ENCODE assay signal across 21 cellular contexts in the genomic region with DNA sequence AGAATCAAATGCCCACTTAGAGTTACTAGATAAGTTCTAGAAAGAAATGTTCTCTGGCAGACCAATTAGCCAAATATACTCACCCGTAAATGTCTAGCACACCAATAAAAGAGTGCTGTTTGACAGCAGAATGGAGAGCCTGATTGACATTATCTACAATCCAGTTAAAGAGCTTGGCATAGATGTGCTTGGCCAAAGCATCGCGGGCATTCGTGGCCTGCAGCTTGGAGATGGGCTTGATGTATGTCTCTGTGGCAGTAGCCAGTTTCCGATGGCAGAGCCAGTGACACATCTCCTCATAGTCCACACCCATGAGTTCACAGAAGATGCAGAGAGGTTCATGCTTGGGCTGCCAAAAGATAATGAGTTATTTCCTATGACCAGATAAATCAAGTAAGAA.
DNase-seq lines count a peak whose midpoint lies in the region; ATAC-seq, FAIRE-seq and TF ChIP-seq lines count a peak whose summit lies in the region.
"Had no signal": no experiment of that assay in that cellular context is flagged by ENCODE, and none has a peak within 500 bp of the region (broad histone marks: within the 10 kb centered on the region; RNA-seq: fewer than 3 reads in every experiment).

No MANE protein-coding gene starts in this region.

- CTCF ChIA-PET in A549 (lab: Yijun Ruan, JAX) = interaction anchor here (0.7 kb wide), 1 partner anchor 65 kb away, joined by 3 read pairs; no protein-coding TSS in a partner anchor

- H3K4me2 ChIP-seq in A549 = no peak overlapping the region

- H3K9me3 ChIP-seq in A549 (no peaks in the 10 kb centered on the region), HUES48 (ENCODE audit: control insufficient read depth, insufficient read depth, low read length) (no peaks in the 10 kb centered on the region), heart right ventricle (no peaks in the 10 kb centered on the region), right cardiac atrium (ENCODE audit: control insufficient read depth, low read length) (no peaks in the 10 kb centered on the region)
- H3K9me3 ChIP-seq: BE2C had no signal

- H3K4me3 ChIP-seq in A549 = no peak overlapping the region
- no peak overlapping the region for H3K4me3 ChIP-seq in HUES48 (ENCODE audit: low read depth, low read length)
- H3K4me3 ChIP-seq in heart right ventricle = no peak overlapping the region
- H3K4me3 ChIP-seq in right cardiac atrium (ENCODE audit: low read length) = no peak overlapping the region
- H3K4me3 ChIP-seq: GM12878 had no signal

- no peak for TF ChIP-seq CTCF in A549 (IDR thresholded peaks at IDR 0.05)
- TF ChIP-seq CTCF in heart right ventricle (IDR thresholded peaks at IDR 0.05) = no peak

- WGBS in A549 (ENCODE audit: missing lambda C conversion rate) = 95% methylated on average over 5 of the region's 5 CpGs
- WGBS in heart right ventricle, 2 donors = 52 to 59% methylated on average over 5 of the region's 5 CpGs
- 72% methylated on average over 5 of the region's 5 CpGs for WGBS in right cardiac atrium

- no peaks in the 10 kb centered on the region for H3K36me3 ChIP-seq in HUES48 (ENCODE audit: control insufficient read depth, insufficient read depth, low read length)
- H3K36me3 ChIP-seq in heart right ventricle = peaks cover 0 to 39% (median 0%) of the 10 kb centered on the region in 9 donors
- H3K36me3 ChIP-seq: BE2C had no signal

- no peak overlapping the region for H3K9ac ChIP-seq in HUES48 (ENCODE audit: low read depth, low read length)

- H3K27me3 ChIP-seq in HUES48 (ENCODE audit: control insufficient read depth, insufficient read depth, low read length) = no peaks in the 10 kb centered on the region
- no peaks in the 10 kb centered on the region for H3K27me3 ChIP-seq in heart right ventricle
- H3K27me3 ChIP-seq in right cardiac atrium (ENCODE audit: control insufficient read depth, insufficient read depth) = no peaks in the 10 kb centered on the region
- H3K27me3 ChIP-seq: BE2C had no signal

- intact Hi-C loops in heart right ventricle (cut with DNase I) (no loop called here), right cardiac atrium (cut with DNase I) (no loop called here)

- H3K4me1 ChIP-seq in A549 (no peaks in the 10 kb centered on the region), HUES48 (ENCODE audit: control insufficient read depth, insufficient read depth, low read length) (peaks cover 46% of the 10 kb centered on the region), heart right ventricle (peaks cover 0 to 12% (median 0%) of the 10 kb centered on the region in 9 donors), right cardiac atrium (ENCODE audit: control insufficient read depth, insufficient read depth, low read length) (no peaks in the 10 kb centered on the region)

- TF ChIP-seq POLR2A in A549 (IDR thresholded peaks at IDR 0.05; ENCODE audit: low read length) = no peak

- peak; percentile 18 for FAIRE-seq in A549 (lab: Jason Lieb, UNC)
- FAIRE-seq: GM12878, H1, HepG2, HTR-8/SVneo had no signal

- DNase-seq in A549 (ENCODE audit: low read depth in 1 of 2, low spot score in 1 of 2) = no peak
- DNase-seq in heart right ventricle = peak; percentile 14 to 42
- peak in 1 of 3 donors; percentile 62 for DNase-seq in right cardiac atrium
- no peak for DNase-seq in SHP77 treated with DMSO at 0.1 percent for 48 hours (lab: John Stamatoyannopoulos, UW)
- no peak for DNase-seq in foreskin melanocyte
- DNase-seq: ACHN; BE2C; C1 segment of cervical spinal cord; CD4-positive, CD25-positive, alpha-beta regulatory T cell; CD8-positive, alpha-beta memory T cell; COR-L47; DMS 273 treated with DMSO at 0.1 percent for 48 hours; DMS53; DND-41; EL; H9 had no signal

- no peak for ATAC-seq in A549
- ATAC-seq in heart right ventricle = peak in 7 of 8 donors; percentile 46 to 93 (median 83)
- ATAC-seq in right cardiac atrium = peak; percentile 63 to 82
- ATAC-seq: HepG2 had no signal

- POLR2A ChIA-PET in A549 (lab: Yijun Ruan, JAX) = no interaction called here

- H3K27ac ChIP-seq in A549 = no peak overlapping the region
- peak overlapping the region; percentile 10 for H3K27ac ChIP-seq in HUES48 (ENCODE audit: low read depth, low read length)
- peak overlapping the region in 2 of 10 donors; percentile 1 to 4 for H3K27ac ChIP-seq in heart right ventricle
- H3K27ac ChIP-seq in right cardiac atrium (ENCODE audit: low read length) = no peak overlapping the region

- no peak for TF ChIP-seq RAD21 in A549 (conservative IDR thresholded peaks at IDR 0.05 in 1 of 2, IDR thresholded peaks at IDR 0.05 in 1 of 2)

- no peak for TF ChIP-seq EP300 in A549 (IDR thresholded peaks at IDR 0.05)

TF ChIP-seq in A549, 52 proteins besides CTCF, POLR2A, EP300 and RAD21:
- TF ChIP-seq ESRRA (IDR thresholded peaks at IDR 0.05; ENCODE audit: borderline replicate concordance, low read length) (no peak), CHD4 (IDR thresholded peaks at IDR 0.05; ENCODE audit: borderline replicate concordance) (no peak), GATA3 (IDR thresholded peaks at IDR 0.05; ENCODE audit: borderline replicate concordance) (no peak), TP53 (CRISPR knock-in tag; IDR thresholded peaks at IDR 0.05) (no peak), RCOR1 (IDR thresholded peaks at IDR 0.05; ENCODE audit: low read depth, low read length) (no peak), MAZ (IDR thresholded peaks at IDR 0.05; ENCODE audit: borderline replicate concordance, low read depth, low read length) (no peak), RARB (CRISPR knock-in tag; IDR thresholded peaks at IDR 0.05) (no peak)
- TF ChIP-seq, protein P1, sequence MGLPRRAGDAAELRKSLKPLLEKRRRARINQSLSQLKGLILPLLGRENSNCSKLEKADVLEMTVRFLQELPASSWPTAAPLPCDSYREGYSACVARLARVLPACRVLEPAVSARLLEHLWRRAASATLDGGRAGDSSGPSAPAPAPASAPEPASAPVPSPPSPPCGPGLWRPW (IDR thresholded peaks at IDR 0.05) = no peak
TF ChIP-seq in A549: peak in this region for 0.

Comparison
In these comparisons a context has a peak if more than half of its experiments do, and no peak if none do; other contexts are left out.
1. ATAC-seq: peak in heart right ventricle (7 of 8) and right cardiac atrium (2 of 2); none in A549 (0 of 2).
2. DNase-seq: peak in heart right ventricle (2 of 2); none in A549 (0 of 2), SHP77 treated with DMSO at 0.1 percent for 48 hours (single experiment) and foreskin melanocyte (single experiment).